17 cellular contexts compared by ENCODE assay signal in genomic region chr14:102665665-102666064, GRCh38.
DNase-seq lines count a peak whose midpoint lies in the region; ATAC-seq and TF ChIP-seq lines count a peak whose summit lies in the region.
"Had no signal": no experiment of that assay in that cellular context is flagged by ENCODE, and none has a peak within 500 bp of the region (broad histone marks: within the 10 kb centered on the region; RNA-seq: fewer than 3 reads in every experiment).

No MANE protein-coding gene starts in this region.

- TF ChIP-seq CTCF in WTC11 (IDR thresholded peaks at IDR 0.05) (no peak), mesothelial cell of epicardium (IDR thresholded peaks at IDR 0.05; ENCODE audit: unreplicated experiment) (no peak), type B pancreatic cell (conservative IDR thresholded peaks at IDR 0.05) (no peak), stomach (IDR thresholded peaks at IDR 0.05) (no peak)

- peak overlapping the region; percentile 34 for H3K27ac Mint-ChIP-seq in stimulated activated naive CD8-positive, alpha-beta T cell treated with anti-CD3 and anti-CD28 coated beads, Interleukin-15, Interleukin-2, amounts not matched to agents 100 ng/mL and 50 ng/mL, for 24 hours
- H3K27ac Mint-ChIP-seq in stimulated activated naive CD8-positive, alpha-beta T cell treated with anti-CD3 and anti-CD28 coated beads, Interleukin-15, amount 100 ng/mL, for 72 hours = no peak overlapping the region
- peak overlapping the region; percentile 35; the same call in 1 of the 2 replicates for H3K27ac Mint-ChIP-seq in WTC11
- peak overlapping the region; percentile 3 for H3K27ac Mint-ChIP-seq in mesothelial cell of epicardium
- H3K27ac Mint-ChIP-seq in type B pancreatic cell = peak overlapping the region; percentile 12
- H3K27ac Mint-ChIP-seq: CD8-positive, alpha-beta T cell had no signal

- TF ChIP-seq POLR2A in stomach (IDR thresholded peaks at IDR 0.05) = no peak

- CTCF ChIA-PET in WTC11 (lab: Charles Lee) = interaction anchor here (0.7 kb wide), 1 partner anchor 29 kb away, joined by 3 read pairs; no protein-coding TSS in a partner anchor

- no peak overlapping the region for H3K27ac ChIP-seq in stomach
- H3K27ac ChIP-seq: BLaER1 treated with 17β-estradiol and CSF1 and Interleukin-3, amounts not matched to agents 10 nM and 100 nM; SJCRH30 had no signal

- H3K9me3 Mint-ChIP-seq in stimulated activated naive CD8-positive, alpha-beta T cell treated with anti-CD3 and anti-CD28 coated beads, Interleukin-15, Interleukin-2, amounts not matched to agents 100 ng/mL and 50 ng/mL, for 24 hours = no peaks in the 10 kb centered on the region
- H3K9me3 Mint-ChIP-seq in stimulated activated naive CD8-positive, alpha-beta T cell treated with anti-CD3 and anti-CD28 coated beads, Interleukin-15, amount 100 ng/mL, for 72 hours = no peaks in the 10 kb centered on the region
- no peaks in the 10 kb centered on the region for H3K9me3 Mint-ChIP-seq in WTC11
- H3K9me3 Mint-ChIP-seq in mesothelial cell of epicardium = no peaks in the 10 kb centered on the region
- H3K9me3 Mint-ChIP-seq in type B pancreatic cell = peaks cover 5% of the 10 kb centered on the region
- H3K9me3 Mint-ChIP-seq: CD8-positive, alpha-beta T cell had no signal

- no peak for DNase-seq in stimulated activated naive CD8-positive, alpha-beta T cell treated with anti-CD3 and anti-CD28 coated beads, Interleukin-15, amount 100 ng/mL, for 72 hours
- DNase-seq in WTC11 (ENCODE audit: low spot score) (no peak), mesothelial cell of epicardium (ENCODE audit: low spot score in 2 of 2, unreplicated experiment in 2 of 2) (no peak), type B pancreatic cell (ENCODE audit: extremely low spot score, unreplicated experiment) (no peak), stomach (no peak)
- DNase-seq: 8988T; CD8-positive, alpha-beta T cell; KG1; NCI-H1092 treated with DMSO at 0.1 percent for 48 hours; NCI-H1436 treated with DMSO at 0.1 percent for 48 hours; NCI-H1930; NCI-H774; SJCRH30 had no signal

- peaks cover 11% of the 10 kb centered on the region for H3K36me3 Mint-ChIP-seq in stimulated activated naive CD8-positive, alpha-beta T cell treated with anti-CD3 and anti-CD28 coated beads, Interleukin-15, Interleukin-2, amounts not matched to agents 100 ng/mL and 50 ng/mL, for 24 hours (ENCODE audit: low read depth)
- H3K36me3 Mint-ChIP-seq in WTC11 = no peaks in the 10 kb centered on the region
- H3K36me3 Mint-ChIP-seq in mesothelial cell of epicardium = no peaks in the 10 kb centered on the region
- H3K36me3 Mint-ChIP-seq in type B pancreatic cell = peaks cover 4% of the 10 kb centered on the region

- peaks cover 7 to 55% (median 25%) of the 10 kb centered on the region in 4 donors for H3K4me1 ChIP-seq in stomach
- H3K4me1 ChIP-seq: SJCRH30 had no signal

- no peak for ATAC-seq in stimulated activated naive CD8-positive, alpha-beta T cell treated with anti-CD3 and anti-CD28 coated beads, Interleukin-15, amount 100 ng/mL, for 72 hours
- ATAC-seq in WTC11 (no peak), HG03196 (IDR thresholded peaks at IDR 0.05; ENCODE audit: unreplicated experiment) (no peak), HG02884 (IDR thresholded peaks at IDR 0.05; ENCODE audit: unreplicated experiment) (no peak)
- ATAC-seq: CD8-positive, alpha-beta T cell had no signal

- TF ChIP-seq EP300 in stomach (IDR thresholded peaks at IDR 0.05) = no peak

- POLR2A ChIA-PET in WTC11 (lab: Charles Lee) = no interaction called here

- H3K4me3 Mint-ChIP-seq in stimulated activated naive CD8-positive, alpha-beta T cell treated with anti-CD3 and anti-CD28 coated beads, Interleukin-15, Interleukin-2, amounts not matched to agents 100 ng/mL and 50 ng/mL, for 24 hours = no peak overlapping the region
- no peak overlapping the region for H3K4me3 Mint-ChIP-seq in stimulated activated naive CD8-positive, alpha-beta T cell treated with anti-CD3 and anti-CD28 coated beads, Interleukin-15, amount 100 ng/mL, for 72 hours
- no peak overlapping the region for H3K4me3 Mint-ChIP-seq in WTC11
- no peak overlapping the region for H3K4me3 Mint-ChIP-seq in mesothelial cell of epicardium
- no peak overlapping the region for H3K4me3 Mint-ChIP-seq in type B pancreatic cell
- H3K4me3 Mint-ChIP-seq: CD8-positive, alpha-beta T cell had no signal

- no peak overlapping the region for H3K4me3 ChIP-seq in stomach
- H3K4me3 ChIP-seq: BLaER1 treated with 17β-estradiol and CSF1 and Interleukin-3, amounts not matched to agents 10 nM and 100 nM; SJCRH30 had no signal

- H3K9me3 ChIP-seq in stomach = no peaks in the 10 kb centered on the region
- H3K9me3 ChIP-seq: SJCRH30 had no signal

- H3K27me3 Mint-ChIP-seq in stimulated activated naive CD8-positive, alpha-beta T cell treated with anti-CD3 and anti-CD28 coated beads, Interleukin-15, Interleukin-2, amounts not matched to agents 100 ng/mL and 50 ng/mL, for 24 hours = no peaks in the 10 kb centered on the region
- H3K27me3 Mint-ChIP-seq in stimulated activated naive CD8-positive, alpha-beta T cell treated with anti-CD3 and anti-CD28 coated beads, Interleukin-15, amount 100 ng/mL, for 72 hours = no peaks in the 10 kb centered on the region
- H3K27me3 Mint-ChIP-seq in WTC11 (ENCODE audit: low read depth) = no peaks in the 10 kb centered on the region
- no peaks in the 10 kb centered on the region for H3K27me3 Mint-ChIP-seq in mesothelial cell of epicardium (ENCODE audit: low read depth)
- no peaks in the 10 kb centered on the region for H3K27me3 Mint-ChIP-seq in type B pancreatic cell

- H3K36me3 ChIP-seq in stomach = no peaks in the 10 kb centered on the region
- H3K36me3 ChIP-seq: SJCRH30 had no signal

- no peaks in the 10 kb centered on the region for H3K27me3 ChIP-seq in stomach
- H3K27me3 ChIP-seq: BLaER1 treated with 17β-estradiol and CSF1 and Interleukin-3, amounts not matched to agents 10 nM and 100 nM; SJCRH30 had no signal

- 29 to 71% (median 47%) methylated on average over 1 of the region's 1 CpG for WGBS in stomach, 5 donors

- intact Hi-C loops in stomach (cut with DNase I; ENCODE audit: low total_unique reads) = no loop called here

- H3K4me1 Mint-ChIP-seq in stimulated activated naive CD8-positive, alpha-beta T cell treated with anti-CD3 and anti-CD28 coated beads, Interleukin-15, Interleukin-2, amounts not matched to agents 100 ng/mL and 50 ng/mL, for 24 hours (ENCODE audit: low read depth) = peaks cover 23% of the 10 kb centered on the region
- H3K4me1 Mint-ChIP-seq in stimulated activated naive CD8-positive, alpha-beta T cell treated with anti-CD3 and anti-CD28 coated beads, Interleukin-15, amount 100 ng/mL, for 72 hours = peaks cover 21% of the 10 kb centered on the region
- H3K4me1 Mint-ChIP-seq in WTC11 = peaks cover 70% of the 10 kb centered on the region
- peaks cover 41% of the 10 kb centered on the region for H3K4me1 Mint-ChIP-seq in mesothelial cell of epicardium
- peaks cover 35% of the 10 kb centered on the region for H3K4me1 Mint-ChIP-seq in type B pancreatic cell (ENCODE audit: unreplicated experiment)

TF ChIP-seq in WTC11, 78 proteins besides CTCF, POLR2A, EP300 and RAD21:
- TF ChIP-seq TEAD4 (CRISPR knock-in tag; IDR thresholded peaks at IDR 0.05) (no peak), ZNF396 (CRISPR knock-in tag; IDR thresholded peaks at IDR 0.05; ENCODE audit: borderline replicate concordance) (no peak), JUN (CRISPR knock-in tag; IDR thresholded peaks at IDR 0.05) (no peak), TCF7 (CRISPR knock-in tag; IDR thresholded peaks at IDR 0.05; ENCODE audit: low read depth) (no peak), ZSCAN18 (CRISPR knock-in tag; IDR thresholded peaks at IDR 0.05) (no peak), ATF1 (CRISPR knock-in tag; IDR thresholded peaks at IDR 0.05) (no peak)
TF ChIP-seq in WTC11: peak in this region for 0.

Comparison
In these comparisons a context has a peak if more than half of its experiments do, and no peak if none do; other contexts are left out.
1. H3K27ac Mint-ChIP-seq: peak in stimulated activated naive CD8-positive, alpha-beta T cell treated with anti-CD3 and anti-CD28 coated beads, Interleukin-15, Interleukin-2, amounts not matched to agents 100 ng/mL and 50 ng/mL, for 24 hours (single experiment), WTC11 (single experiment), mesothelial cell of epicardium (single experiment) and type B pancreatic cell (single experiment); none in stimulated activated naive CD8-positive, alpha-beta T cell treated with anti-CD3 and anti-CD28 coated beads, Interleukin-15, amount 100 ng/mL, for 72 hours (0 of 2).